Comparison of ENCODE assay signal across 20 cellular contexts in genomic region chr10:90988024-90988423, GRCh38.
DNase-seq lines count a peak whose midpoint lies in the region; ATAC-seq and TF ChIP-seq lines count a peak whose summit lies in the region.
"Had no signal": no experiment of that assay in that cellular context is flagged by ENCODE, and none has a peak within 500 bp of the region (broad histone marks: within the 10 kb centered on the region; RNA-seq: fewer than 3 reads in every experiment).

No MANE protein-coding gene starts in this region.

- H3K27me3 ChIP-seq in left ventricle myocardium inferior (ENCODE audit: low read depth) (no peaks in the 10 kb centered on the region), heart left ventricle (no peaks in the 10 kb centered on the region), DND-41 (ENCODE audit: insufficient read depth, low read length, poor library complexity) (no peaks in the 10 kb centered on the region), neural cell (ENCODE audit: insufficient read depth, low read depth, low read length) (no peaks in the 10 kb centered on the region)

- H2AFZ ChIP-seq in DND-41 (ENCODE audit: low read depth, low read length) (no peak overlapping the region), neural cell (ENCODE audit: low read depth, low read length) (no peak overlapping the region)

- H3K4me2 ChIP-seq in DND-41 (ENCODE audit: insufficient read depth, low read length), result no peak overlapping the region
- no peak overlapping the region for H3K4me2 ChIP-seq in neural cell (ENCODE audit: low read length)

- peak overlapping the region; percentile 89 for H3K27ac ChIP-seq in left ventricle myocardium inferior (replicated peaks)
- peak overlapping the region in 6 of 12 donors; percentile 61 to 89 (median 74) for H3K27ac ChIP-seq in heart left ventricle
- peak overlapping the region; percentile 99 for H3K27ac ChIP-seq in DND-41 (ENCODE audit: low read length)
- peak overlapping the region; percentile 94 for H3K27ac ChIP-seq in KOPT-K1 (ENCODE audit: low read depth, low read length, poor library complexity, severe bottlenecking)
- H3K27ac ChIP-seq in neural cell (ENCODE audit: low read length), result peak overlapping the region; percentile 94

- no peaks in the 10 kb centered on the region for H3K9me2 ChIP-seq in neural cell (ENCODE audit: insufficient read depth, low read length)

- peaks cover 10% of the 10 kb centered on the region for H3K79me2 ChIP-seq in DND-41 (ENCODE audit: insufficient read depth, low read length)
- no peaks in the 10 kb centered on the region for H3K79me2 ChIP-seq in neural cell (replicated peaks; ENCODE audit: insufficient read depth, low read length)

- H3F3A ChIP-seq in neural cell (ENCODE audit: insufficient read depth, low read length, poor library complexity, severe bottlenecking), result peaks cover 16% of the 10 kb centered on the region

- TF ChIP-seq RAD21 in neural cell (conservative IDR thresholded peaks at IDR 0.05), result no peak

- no peaks in the 10 kb centered on the region for H4K20me1 ChIP-seq in DND-41 (ENCODE audit: insufficient read depth, low read length)
- no peaks in the 10 kb centered on the region for H4K20me1 ChIP-seq in neural cell (ENCODE audit: insufficient read depth)

- H3K9me3 ChIP-seq in left ventricle myocardium inferior (replicated peaks) (no peaks in the 10 kb centered on the region), heart left ventricle (no peaks in the 10 kb centered on the region), DND-41 (ENCODE audit: insufficient read depth, low read length, severe bottlenecking) (no peaks in the 10 kb centered on the region), KOPT-K1 (ENCODE audit: insufficient read depth, low read length, poor library complexity, severe bottlenecking) (no peaks in the 10 kb centered on the region), neural cell (ENCODE audit: low read length) (no peaks in the 10 kb centered on the region)

- 94 to 96% (median 95%) methylated on average over 4 of the region's 4 CpGs for WGBS in heart left ventricle, 4 donors

- H3K9ac ChIP-seq in DND-41 (ENCODE audit: low read depth, low read length) (peak overlapping the region; percentile 76), neural cell (ENCODE audit: low read length) (no peak overlapping the region)

- no peaks in the 10 kb centered on the region for H3K36me3 ChIP-seq in left ventricle myocardium inferior
- H3K36me3 ChIP-seq in heart left ventricle, result no peaks in the 10 kb centered on the region
- H3K36me3 ChIP-seq in DND-41 (ENCODE audit: insufficient read depth, low read length), result peaks cover 3% of the 10 kb centered on the region; the same call in 1 of the 2 replicates
- peaks cover 5% of the 10 kb centered on the region; the same call in 1 of the 2 replicates for H3K36me3 ChIP-seq in KOPT-K1 (ENCODE audit: insufficient read depth, low read length)
- no peaks in the 10 kb centered on the region for H3K36me3 ChIP-seq in neural cell (ENCODE audit: insufficient read depth, low read length)

- TF ChIP-seq EP300 in neural cell (conservative IDR thresholded peaks at IDR 0.05; ENCODE audit: poor library complexity, severe bottlenecking), result no peak

- TF ChIP-seq CTCF in left ventricle myocardium inferior (IDR thresholded peaks at IDR 0.05; ENCODE audit: borderline replicate concordance) (no peak), heart left ventricle (IDR thresholded peaks at IDR 0.05) (no peak), DND-41 (IDR thresholded peaks at IDR 0.05; ENCODE audit: borderline replicate concordance, extremely low read depth, low read length, poor library complexity, severe bottlenecking) (no peak), neural cell (IDR thresholded peaks at IDR 0.05; ENCODE audit: poor library complexity, severe bottlenecking) (no peak)

- no peak for TF ChIP-seq POLR2A in heart left ventricle (IDR thresholded peaks at IDR 0.05)

- ATAC-seq in heart left ventricle, result no peak
- ATAC-seq in DND-41 (ENCODE audit: insufficient read depth, low read depth), result no peak
- ATAC-seq in HG03045 (IDR thresholded peaks at IDR 0.05; ENCODE audit: unreplicated experiment), result no peak
- ATAC-seq in esophagus mucosa, result no peak
- ATAC-seq: HCT116 had no signal

- H3K4me1 ChIP-seq in left ventricle myocardium inferior (peaks cover 53% of the 10 kb centered on the region), heart left ventricle (peaks cover 0 to 40% (median 18%) of the 10 kb centered on the region in 12 donors), DND-41 (ENCODE audit: insufficient read depth, low read length) (peaks cover 97% of the 10 kb centered on the region)

- DNase-seq in left ventricle myocardium inferior (no peak), heart left ventricle (no peak), DND-41 (no peak)
- DNase-seq in stimulated activated naive CD4-positive, alpha-beta T cell treated with Interleukin-2 at 50 U/mL for 16 hours (lab: John Stamatoyannopoulos, UW), result no peak
- DNase-seq: 8988T; C1 segment of cervical spinal cord; CD4-positive, CD25-positive, alpha-beta regulatory T cell; CD8-positive, alpha-beta memory T cell; COR-L47; DMS 273 treated with DMSO at 0.1 percent for 48 hours; GF-D8; GOT3; H7; HFFc6; KBM-7 had no signal

- intact Hi-C loops in left ventricle myocardium inferior (cut with micrococcal nuclease) (no loop called here), heart left ventricle (cut with DNase I) (loop anchor here in 4 of 10 donors (5.0 to 10.0 kb wide), 4 partner anchors 56 to 71 kb away; partner anchors contain the start of gene ANKRD1 (in 2 of the 4))

- H3K4me3 ChIP-seq in left ventricle myocardium inferior, result no peak overlapping the region
- no peak overlapping the region for H3K4me3 ChIP-seq in heart left ventricle
- no peak overlapping the region for H3K4me3 ChIP-seq in DND-41 (ENCODE audit: low read depth in 1 of 2, low read length in 2 of 2)
- no peak overlapping the region for H3K4me3 ChIP-seq in neural cell (ENCODE audit: low read length)

TF ChIP-seq in neural cell, 6 proteins besides CTCF, POLR2A, EP300 and RAD21:
- TF ChIP-seq POLR2AphosphoS5 (IDR thresholded peaks at IDR 0.05) (no peak), MXI1 (conservative IDR thresholded peaks at IDR 0.05; ENCODE audit: poor library complexity, severe bottlenecking) (no peak), REST (IDR thresholded peaks at IDR 0.05; ENCODE audit: borderline replicate concordance) (no peak), SMC3 (conservative IDR thresholded peaks at IDR 0.05; ENCODE audit: poor library complexity) (no peak), TAF1 (IDR thresholded peaks at IDR 0.05; ENCODE audit: low read depth) (no peak), EZH2 (IDR thresholded peaks at IDR 0.05; ENCODE audit: borderline replicate concordance, insufficient read depth, low read length, poor library complexity, severe bottlenecking) (no peak)
